Comparison of ENCODE assay signal across 14 cellular contexts in the genomic region with DNA sequence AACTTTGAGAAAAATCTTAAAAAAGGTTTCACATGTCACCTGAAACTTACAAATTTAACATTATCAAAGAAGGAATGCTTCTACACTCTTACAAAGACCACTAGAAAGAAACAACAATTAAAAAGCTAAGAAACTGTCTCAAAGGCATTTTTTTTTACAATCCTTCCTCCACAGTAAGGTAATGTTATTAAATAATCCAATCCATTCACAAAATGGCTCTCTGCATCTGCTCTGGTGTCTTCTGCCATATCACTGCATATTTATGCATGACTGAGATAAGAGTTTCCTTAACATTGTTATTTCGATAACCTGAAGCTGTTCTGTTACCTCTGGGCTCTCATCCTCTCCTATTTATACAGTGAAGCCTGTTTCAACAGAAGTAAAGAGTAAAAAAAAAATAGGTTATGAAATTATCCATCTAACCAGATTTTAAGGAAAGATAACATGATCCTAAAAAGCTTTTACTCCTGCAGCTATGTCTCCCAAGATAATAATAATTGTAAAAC. TPM values are rescaled to one million over a fixed set of nuclear protein-coding genes. Genes with fewer than 3 reads are reported as not detected.
A peak's percentile ranks its signal among the peaks of the same experiment; 100 is the strongest.
DNase-seq lines count a peak whose midpoint lies in the region; ATAC-seq and TF ChIP-seq lines count a peak whose summit lies in the region.
"Had no signal": no experiment of that assay in that cellular context is flagged by ENCODE, and none has a peak within 500 bp of the region (broad histone marks: within the 10 kb centered on the region; RNA-seq: fewer than 3 reads in every experiment).

No MANE protein-coding gene starts in this region.

- DNase-seq in activated CD4-positive, alpha-beta memory T cell treated with anti-CD3 and anti-CD28 coated beads for 36 hours = no peak
- DNase-seq in immature natural killer cell (no peak), NOMO-1 treated with dmso at 0.1 percent for 144 hours (lab: John Stamatoyannopoulos, UW; ENCODE audit: unreplicated experiment) (no peak), GM13977 (ENCODE audit: low spot score) (no peak), upper lobe of left lung (no peak), NCI-H1048 (lab: John Stamatoyannopoulos, UW) (no peak)
- DNase-seq: activated CD4-positive, alpha-beta T cell treated with anti-CD3 and anti-CD28 coated beads, Interleukin-2, amount 50 U/mL, for 1 hour; dorsolateral prefrontal cortex; NCI-H2081 treated with DMSO at 0.1 percent for 48 hours; retina; SW 1271 had no signal

- no peak for TF ChIP-seq EP300 in upper lobe of left lung (IDR thresholded peaks at IDR 0.05)

- H3K36me3 Mint-ChIP-seq in activated CD4-positive, alpha-beta memory T cell treated with anti-CD3 and anti-CD28 coated beads for 36 hours = peaks cover 87% of the 10 kb centered on the region
- H3K36me3 Mint-ChIP-seq in immature natural killer cell = peaks cover 48 to 77% (median 67%) of the 10 kb centered on the region in 3 donors

- H3K9me3 Mint-ChIP-seq in activated CD4-positive, alpha-beta memory T cell treated with anti-CD3 and anti-CD28 coated beads for 36 hours = no peaks in the 10 kb centered on the region
- no peaks in the 10 kb centered on the region for H3K9me3 Mint-ChIP-seq in immature natural killer cell

- in situ Hi-C loops in GM13977 (cut with MboI; ENCODE audit: low pct_unique_long_range_greater_than_20kb, low sequenced_read_pairs, unreplicated experiment) = loop anchor here (10.0 to 25.0 kb wide), 2 partner anchors 227 to 305 kb away; no protein-coding TSS in a partner anchor

- H3K4me1 Mint-ChIP-seq in activated CD4-positive, alpha-beta memory T cell treated with anti-CD3 and anti-CD28 coated beads for 36 hours (ENCODE audit: low read depth) = peaks cover 92% of the 10 kb centered on the region
- peaks cover 82 to 97% of the 10 kb centered on the region in 2 donors for H3K4me1 Mint-ChIP-seq in immature natural killer cell

- H3K36me3 ChIP-seq in BLaER1 = peaks cover 95% of the 10 kb centered on the region
- H3K36me3 ChIP-seq in upper lobe of left lung = peaks cover 68 to 100% (median 77%) of the 10 kb centered on the region in 4 donors

- H3K4me2 ChIP-seq in BLaER1 = peak overlapping the region; percentile 81

- POLR2A ChIA-PET in activated CD4-positive, alpha-beta memory T cell treated with anti-CD3 and anti-CD28 coated beads for 36 hours (lab: Charles Lee) = interaction anchor here (0.7 to 9.9 kb wide), 14 partner anchors 8 to 113 kb away, joined by 3 to 160 read pairs (median 8); partner anchors contain the start of genes CBX3, HNRNPA2B1 and NFE2L3

- H3K9me3 ChIP-seq in BLaER1 = no peaks in the 10 kb centered on the region
- no peaks in the 10 kb centered on the region for H3K9me3 ChIP-seq in upper lobe of left lung
- H3K9me3 ChIP-seq: adrenal gland had no signal

- peak overlapping the region; percentile 84 for H3K27ac Mint-ChIP-seq in activated CD4-positive, alpha-beta memory T cell treated with anti-CD3 and anti-CD28 coated beads for 36 hours
- peak overlapping the region; percentile 53 to 100 (median 80) for H3K27ac Mint-ChIP-seq in immature natural killer cell

- H3K4me3 ChIP-seq in BLaER1 = no peak overlapping the region
- H3K4me3 ChIP-seq in upper lobe of left lung = no peak overlapping the region
- H3K4me3 ChIP-seq: adrenal gland had no signal

- WGBS in upper lobe of left lung, 2 donors = 62 to 64% methylated on average over 1 of the region's 1 CpG

- ATAC-seq in upper lobe of left lung (ENCODE audit: low FRiP score in 2 of 2) = no peak

- H3K4me1 ChIP-seq in BLaER1 (peaks cover 48% of the 10 kb centered on the region), upper lobe of left lung (peaks cover 47 to 65% (median 58%) of the 10 kb centered on the region in 4 donors)

- H3K4me3 Mint-ChIP-seq in activated CD4-positive, alpha-beta memory T cell treated with anti-CD3 and anti-CD28 coated beads for 36 hours = peak overlapping the region; percentile 49
- peak overlapping the region; percentile 4 to 67 (median 41) for H3K4me3 Mint-ChIP-seq in immature natural killer cell

- TF ChIP-seq POLR2A in GM19193 (IDR thresholded peaks at IDR 0.05; ENCODE audit: extremely low read depth, insufficient read depth, insufficient read length) (peak; percentile 19), upper lobe of left lung (IDR thresholded peaks at IDR 0.05) (no peak)

- TF ChIP-seq CTCF in GM13977 (IDR thresholded peaks at IDR 0.05; ENCODE audit: extremely low read depth, insufficient read depth, missing control alignments) = no peak
- no peak for TF ChIP-seq CTCF in upper lobe of left lung (IDR thresholded peaks at IDR 0.05)

- CTCF ChIA-PET in activated CD4-positive, alpha-beta memory T cell treated with anti-CD3 and anti-CD28 coated beads for 36 hours (lab: Charles Lee) = interaction anchor here (1.1 to 4.2 kb wide), 7 partner anchors 24 to 299 kb away, joined by 3 to 35 read pairs (median 4); partner anchors contain the start of gene NFE2L3

- H3K9ac ChIP-seq in BLaER1 = no peak overlapping the region

- H3K27me3 Mint-ChIP-seq in activated CD4-positive, alpha-beta memory T cell treated with anti-CD3 and anti-CD28 coated beads for 36 hours = no peaks in the 10 kb centered on the region
- H3K27me3 Mint-ChIP-seq in immature natural killer cell (ENCODE audit: low read depth in 3 of 3) = peaks cover 28 to 58% (median 56%) of the 10 kb centered on the region in 3 donors

- H3K27ac ChIP-seq in BLaER1 = no peak overlapping the region
- H3K27ac ChIP-seq in upper lobe of left lung = peak overlapping the region in 1 of 4 donors; percentile 4
- H3K27ac ChIP-seq: adrenal gland had no signal

- intact Hi-C loops in activated CD4-positive, alpha-beta memory T cell treated with anti-CD3 and anti-CD28 coated beads for 36 hours (cut with micrococcal nuclease) = loop anchor here (1.0 kb wide), 1 partner anchor 25 kb away; no protein-coding TSS in a partner anchor

- H4K20me1 ChIP-seq in BLaER1 = peaks cover 100% of the 10 kb centered on the region

- H3K27me3 ChIP-seq in BLaER1 = no peaks in the 10 kb centered on the region
- no peaks in the 10 kb centered on the region for H3K27me3 ChIP-seq in upper lobe of left lung
- H3K27me3 ChIP-seq: adrenal gland, dorsolateral prefrontal cortex had no signal

RNA-seq across cellular contexts. Expression of gene HNRNPA2B1, which starts 8.5 kb away (rescaled TPM):
- total RNA-seq in activated CD4-positive, alpha-beta memory T cell treated with anti-CD3 and anti-CD28 coated beads for 36 hours = 100 to 1,000 TPM; 906 to 929 TPM
- 100 to 1,000 TPM; 442 to 823 (median 643) TPM for polyA plus RNA-seq in immature natural killer cell
- 100 to 1,000 TPM; 192 to 416 (median 314) TPM for total RNA-seq in upper lobe of left lung

RNA-seq across cellular contexts. Expression of gene CBX3, which starts 9.5 kb away (rescaled TPM):
- 100 to 1,000 TPM; 278 to 281 TPM for total RNA-seq in activated CD4-positive, alpha-beta memory T cell treated with anti-CD3 and anti-CD28 coated beads for 36 hours
- polyA plus RNA-seq in immature natural killer cell = 100 to 1,000 TPM in 2 of 3 donors, 10 to 100 TPM in 1; 86.1 to 121 (median 103) TPM
- total RNA-seq in upper lobe of left lung = 100 to 1,000 TPM in 2 of 6 donors, 10 to 100 TPM in 4; 59.0 to 116 (median 89.8) TPM

RNA-seq across cellular contexts. Expression of gene NFE2L3, which starts 40.0 kb away (rescaled TPM):
- 10 to 100 TPM; 27.3 to 30.3 TPM for total RNA-seq in activated CD4-positive, alpha-beta memory T cell treated with anti-CD3 and anti-CD28 coated beads for 36 hours
- 1 to 10 TPM; 3.5 to 5.5 (median 4.5) TPM for polyA plus RNA-seq in immature natural killer cell
- total RNA-seq in upper lobe of left lung = 10 to 100 TPM in 1 of 6 donors, 1 to 10 TPM in 5; 5.5 to 13.8 (median 7.0) TPM
